16 cellular contexts compared by ENCODE assay signal in genomic region chr2:200329384-200329783, GRCh38. TPM values are rescaled to one million over a fixed set of nuclear protein-coding genes. Genes with fewer than 3 reads are reported as not detected.
DNase-seq lines count a peak whose midpoint lies in the region; ATAC-seq, FAIRE-seq and TF ChIP-seq lines count a peak whose summit lies in the region.
"Had no signal": no experiment of that assay in that cellular context is flagged by ENCODE, and none has a peak within 500 bp of the region (broad histone marks: within the 10 kb centered on the region; RNA-seq: fewer than 3 reads in every experiment).

No MANE protein-coding gene starts in this region.

- H3K56ac ChIP-seq in IMR-90 (ENCODE audit: extremely low read depth, insufficient read depth, low read length) (no peak overlapping the region), H1 (replicated peaks; ENCODE audit: insufficient read length, low read depth, low read length) (no peak overlapping the region)

- H3K4ac ChIP-seq in IMR-90 (ENCODE audit: low read depth, low read length), result no peak overlapping the region
- no peak overlapping the region for H3K4ac ChIP-seq in H1 (replicated peaks; ENCODE audit: insufficient read length, low read depth, low read length)

- BruUV-seq in IMR-90 (replicated peaks; lab: Mats Ljungman, UMichigan) (no TSS peak), HepG2 (replicated peaks; lab: Mats Ljungman, UMichigan) (no TSS peak)

- H3K27me3 ChIP-seq in IMR-90 (ENCODE audit: control insufficient read depth, insufficient read depth, low read length) (no peaks in the 10 kb centered on the region), H1 (replicated peaks in 1 of 4; ENCODE audit: control insufficient read depth in 3 of 4, extremely low read depth in 1 of 4, insufficient read depth in 3 of 4, low read length in 3 of 4) (no peaks in the 10 kb centered on the region), HepG2 (ENCODE audit: control insufficient read depth in 1 of 2, insufficient read depth in 2 of 2, low read length in 2 of 2) (no peaks in the 10 kb centered on the region), osteoblast (ENCODE audit: insufficient read depth, low read length) (no peaks in the 10 kb centered on the region)

- H4K20me1 ChIP-seq in IMR-90 (ENCODE audit: insufficient read depth, low read length) (peaks cover 40% of the 10 kb centered on the region), H1 (replicated peaks in 1 of 2; ENCODE audit: control insufficient read depth in 1 of 2, insufficient read depth in 2 of 2, low read length in 2 of 2) (peaks cover 2 to 6% of the 10 kb centered on the region in 2 experiments), HepG2 (ENCODE audit: insufficient read depth, low read length) (peaks cover 18% of the 10 kb centered on the region), osteoblast (ENCODE audit: insufficient read depth, low read length) (no peaks in the 10 kb centered on the region)

- WGBS in IMR-90 (ENCODE audit: extremely low coverage in 2 of 2, insufficient read length in 1 of 2), 2 experiments, result no CpG with 5 or more reads among the region's 2 CpGs
- 83% methylated on average over 2 of the region's 2 CpGs; no CpG with 5 or more reads in 1 of the 2 experiments for WGBS in H1 (ENCODE audit: extremely low coverage in 1 of 2, insufficient coverage in 1 of 2, insufficient read length in 1 of 2, insufficient replicate concordance in 2 of 2, low coverage in 1 of 2, low lambda C conversion rate in 2 of 2, missing lambda C conversion rate in 1 of 2), 2 experiments
- 95% methylated on average over 2 of the region's 2 CpGs for WGBS in HepG2 (ENCODE audit: low lambda C conversion rate)

- H2AFZ ChIP-seq in IMR-90 (replicated peaks; ENCODE audit: low read length, poor library complexity) (no peak overlapping the region), H1 (ENCODE audit: low read length) (no peak overlapping the region), HepG2 (ENCODE audit: low read length) (no peak overlapping the region), osteoblast (ENCODE audit: low read length) (no peak overlapping the region)

- dilution Hi-C loops in IMR-90 (cut with HindIII; ENCODE audit: low sequenced_read_pairs, unreplicated experiment), result no loop called here

- H3K9ac ChIP-seq in IMR-90 (ENCODE audit: low read depth, low read length), result no peak overlapping the region
- no peak overlapping the region for H3K9ac ChIP-seq in H1 (replicated peaks in 1 of 4; ENCODE audit: extremely low read depth in 1 of 4, low read depth in 3 of 4, low read length in 3 of 4)
- no peak overlapping the region for H3K9ac ChIP-seq in HepG2 (ENCODE audit: insufficient read depth, low read depth, low read length)

- H3K27ac ChIP-seq in IMR-90 (ENCODE audit: insufficient read depth, low read length) (no peak overlapping the region), H1 (ENCODE audit: low read depth, low read length) (no peak overlapping the region), HepG2 (ENCODE audit: extremely low read length, insufficient read depth, low read length) (no peak overlapping the region), osteoblast (ENCODE audit: low read depth, low read length) (no peak overlapping the region)

- DNase-seq in IMR-90, result no peak
- DNase-seq in H1 (ENCODE audit: low read depth in 1 of 2, low spot score in 2 of 2), result no peak
- DNase-seq in HepG2 (ENCODE audit: low spot score), result no peak
- no peak for DNase-seq in osteoblast (ENCODE audit: insufficient read length, low spot score, missing footprints)
- DNase-seq in islet precursor cell, result no peak
- no peak for DNase-seq in DMS53 treated with DMSO at 0.1 percent for 48 hours (lab: John Stamatoyannopoulos, UW; ENCODE audit: unreplicated experiment)
- DNase-seq in AG08395 (ENCODE audit: low spot score), result no peak
- DNase-seq: C1 segment of cervical spinal cord, DND-41, KG1, NCI-H1694 treated with DMSO at 0.1 percent for 48 hours, NCI-H2227 treated with DMSO at 0.1 percent for 48 hours, NCI-H510A treated with DMSO at 0.1 percent for 48 hours, PC-3 had no signal

- H3K79me1 ChIP-seq in IMR-90 (ENCODE audit: low read depth in 1 of 2, low read length in 2 of 2) (peaks cover 36 to 51% of the 10 kb centered on the region in 2 experiments), H1 (ENCODE audit: low read depth, low read length) (peaks cover 4% of the 10 kb centered on the region; the same call in 1 of the 2 replicates)

- no peak overlapping the region for H2BK15ac ChIP-seq in IMR-90 (ENCODE audit: low read depth, low read length)
- H2BK15ac ChIP-seq in H1 (ENCODE audit: low read length), result no peak overlapping the region

- H3K4me2 ChIP-seq in IMR-90 (ENCODE audit: low read depth, low read length) (no peak overlapping the region), H1 (ENCODE audit: insufficient read depth in 1 of 2, low read depth in 2 of 2, low read length in 2 of 2) (no peak overlapping the region), HepG2 (ENCODE audit: low read depth, low read length) (no peak overlapping the region), osteoblast (ENCODE audit: insufficient read depth, low read length) (peak overlapping the region; percentile 56)

- H4K5ac ChIP-seq in IMR-90 (ENCODE audit: low read depth, low read length) (no peak overlapping the region), H1 (ENCODE audit: insufficient read length, low read depth, low read length) (no peak overlapping the region)

- H2AK5ac ChIP-seq in IMR-90 (ENCODE audit: low read depth, low read length), result no peak overlapping the region
- no peak overlapping the region for H2AK5ac ChIP-seq in H1 (ENCODE audit: low read depth, low read length)

- CTCF ChIA-PET in IMR-90 (lab: Yijun Ruan, JAX), result no interaction called here
- CTCF ChIA-PET in H1 (lab: Charles Lee; ENCODE audit: partially characterized antibody), result interaction anchor here (0.7 to 1.5 kb wide), 4 partner anchors 9 to 590 kb away, joined by 3 read pairs; no protein-coding TSS in a partner anchor
- CTCF ChIA-PET in HepG2 (lab: Yijun Ruan, JAX; ENCODE audit: low intra/inter-chr PET ratio, low total read pairs), result no interaction called here

- H2BK5ac ChIP-seq in IMR-90 (ENCODE audit: low read depth, low read length, poor library complexity, severe bottlenecking) (no peak overlapping the region), H1 (ENCODE audit: low read depth, low read length) (peak overlapping the region; percentile 30; the same call in 1 of the 2 replicates)

- no peak overlapping the region for H2BK12ac ChIP-seq in H1 (ENCODE audit: low read depth, low read length)

- no peak for TF ChIP-seq POLR2A in IMR-90 (IDR thresholded peaks at IDR 0.05; ENCODE audit: low read depth, low read length)
- no peak for TF ChIP-seq POLR2A in H1 (IDR thresholded peaks at IDR 0.05; ENCODE audit: control extremely low read depth in 1 of 2, low read depth in 2 of 2, low read length in 2 of 2)
- TF ChIP-seq POLR2A in HepG2 (IDR thresholded peaks at IDR 0.05; ENCODE audit: insufficient read depth in 1 of 2, low read depth in 2 of 2, low read length in 2 of 2), result no peak

- H3K9me3 ChIP-seq in IMR-90 (ENCODE audit: control insufficient read depth, insufficient read depth, low read length) (no peaks in the 10 kb centered on the region), H1 (ENCODE audit: insufficient read depth in 2 of 2, low read depth in 1 of 2, low read length in 1 of 2) (no peaks in the 10 kb centered on the region; a peak in 1 of 4 replicates), HepG2 (ENCODE audit: low read length) (no peaks in the 10 kb centered on the region), osteoblast (ENCODE audit: low read depth, low read length) (no peaks in the 10 kb centered on the region)

- intact Hi-C loops in IMR-90 (cut with micrococcal nuclease), result no loop called here
- intact Hi-C loops in HepG2 (cut with micrococcal nuclease; ENCODE audit: unreplicated experiment), result no loop called here

- H3K36me3 ChIP-seq in IMR-90 (ENCODE audit: control insufficient read depth, insufficient read depth, low read length), result peaks cover 23% of the 10 kb centered on the region
- H3K36me3 ChIP-seq in H1 (ENCODE audit: control insufficient read depth in 2 of 4, insufficient read depth in 4 of 4, low read length in 3 of 4), result peaks cover 0 to 27% (median 14%) of the 10 kb centered on the region in 4 experiments; a peak in 6 of 8 replicates
- peaks cover 30 to 46% of the 10 kb centered on the region in 2 experiments for H3K36me3 ChIP-seq in HepG2 (replicated peaks in 1 of 2; ENCODE audit: control insufficient read depth in 1 of 2, insufficient read depth in 2 of 2, low read length in 2 of 2)
- H3K36me3 ChIP-seq in osteoblast (ENCODE audit: insufficient read depth, low read length), result peaks cover 2% of the 10 kb centered on the region

- TF ChIP-seq CTCF in IMR-90 (conservative IDR thresholded peaks at IDR 0.05; ENCODE audit: low read depth, low read length) (no peak), H1 (IDR thresholded peaks at IDR 0.05; ENCODE audit: control extremely low read depth in 1 of 3, insufficient read depth in 1 of 3, low read depth in 1 of 3, low read length in 3 of 3) (no peak), HepG2 (CRISPR knock-in tag; IDR thresholded peaks at IDR 0.05) (no peak), osteoblast (IDR thresholded peaks at IDR 0.05; ENCODE audit: extremely low read depth, low read depth, low read length) (no peak)

- no peaks in the 10 kb centered on the region for H3K23me2 ChIP-seq in H1 (ENCODE audit: low read depth, low read length)

- TF ChIP-seq EP300 in H1 (IDR thresholded peaks at IDR 0.05; ENCODE audit: borderline replicate concordance in 1 of 2, low read depth in 2 of 2, low read length in 2 of 2) (no peak), HepG2 (IDR thresholded peaks at IDR 0.05; ENCODE audit: low read depth in 2 of 2, low read length in 2 of 2) (no peak), HepG2 (CRISPR knock-in tag; IDR thresholded peaks at IDR 0.05; ENCODE audit: borderline replicate concordance) (no peak)

- FAIRE-seq in H1 (lab: Jason Lieb, UNC) (no peak), HepG2 (lab: Jason Lieb, UNC) (no peak)

- POLR2A ChIA-PET in IMR-90 (lab: Charles Lee; ENCODE audit: unreplicated experiment), result no interaction called here
- POLR2A ChIA-PET in H1 (lab: Charles Lee; ENCODE audit: partially characterized antibody), result interaction anchor here (0.9 to 2.9 kb wide), 8 partner anchors 9 to 31 kb away, joined by 3 to 6 read pairs (median 4); no protein-coding TSS in a partner anchor
- POLR2A ChIA-PET in HepG2 (lab: Yijun Ruan, JAX), result interaction anchor here (1.1 to 1.3 kb wide), 3 partner anchors 9 to 90 kb away, joined by 3 to 4 read pairs (median 4); partner anchors contain the start of gene SPATS2L

- 0 out of 2 replicates have a peak overlapping the region, but pooled peaks have one; percentile 46 for H3K23ac ChIP-seq in IMR-90 (ENCODE audit: low read depth, low read length)
- no peak overlapping the region for H3K23ac ChIP-seq in H1 (ENCODE audit: insufficient read length)

- H2BK120ac ChIP-seq in IMR-90 (ENCODE audit: low read depth, low read length), result no peak overlapping the region
- no peak overlapping the region for H2BK120ac ChIP-seq in H1 (replicated peaks; ENCODE audit: low read depth, low read length)

- H3K4me1 ChIP-seq in IMR-90 (ENCODE audit: control insufficient read depth, insufficient read depth, low read length) (peaks cover 4% of the 10 kb centered on the region; the same call in 1 of the 2 replicates), H1 (replicated peaks in 1 of 4; ENCODE audit: control insufficient read depth in 3 of 4, insufficient read depth in 4 of 4, low read length in 3 of 4) (peaks cover 0 to 10% (median 2%) of the 10 kb centered on the region in 4 experiments; a peak in 2 of 7 replicates), HepG2 (ENCODE audit: insufficient read depth, low read length) (peaks cover 35% of the 10 kb centered on the region), osteoblast (ENCODE audit: insufficient read depth, low read length) (peaks cover 8% of the 10 kb centered on the region)

- peaks cover 12% of the 10 kb centered on the region for H3K9me1 ChIP-seq in IMR-90 (ENCODE audit: insufficient read depth, low read length)

- H3K79me2 ChIP-seq in H1 (ENCODE audit: control insufficient read depth in 1 of 2, insufficient read depth in 2 of 2, low read length in 2 of 2), result peaks cover 4 to 87% of the 10 kb centered on the region in 2 experiments; a peak in 3 of 4 replicates
- peaks cover 92% of the 10 kb centered on the region for H3K79me2 ChIP-seq in HepG2 (ENCODE audit: insufficient read depth, low read length)
- peaks cover 85% of the 10 kb centered on the region for H3K79me2 ChIP-seq in osteoblast (ENCODE audit: insufficient read depth, low read length)

- H3K14ac ChIP-seq in IMR-90 (replicated peaks; ENCODE audit: low read depth, low read length) (no peak overlapping the region), H1 (ENCODE audit: insufficient read length) (no peak overlapping the region)

- H4K91ac ChIP-seq in IMR-90 (ENCODE audit: insufficient read depth, low read depth, low read length), result no peak overlapping the region
- H4K91ac ChIP-seq in H1 (replicated peaks; ENCODE audit: insufficient read length, low read length), result no peak overlapping the region

- no peak overlapping the region for H2AK9ac ChIP-seq in IMR-90 (replicated peaks; ENCODE audit: low read depth, low read length, poor library complexity)

- in situ Hi-C loops in IMR-90 (cut with MboI; ENCODE audit: low sequenced_read_pairs) (no loop called here), HepG2 (cut with HindIII; ENCODE audit: extremely low pct_ligation_motif_present, low pct_unique_long_range_greater_than_20kb) (no loop called here)

- TF ChIP-seq RAD21 in IMR-90 (IDR thresholded peaks at IDR 0.05; ENCODE audit: low read length) (no peak), H1 (IDR thresholded peaks at IDR 0.05 in 1 of 2, conservative IDR thresholded peaks at IDR 0.05 in 1 of 2; ENCODE audit: low read depth in 2 of 2, low read length in 2 of 2) (no peak), HepG2 (CRISPR knock-in tag; IDR thresholded peaks at IDR 0.05) (no peak)

- H4K8ac ChIP-seq in IMR-90 (ENCODE audit: low read depth in 2 of 2, low read length in 2 of 2), result no peak overlapping the region
- no peak overlapping the region for H4K8ac ChIP-seq in H1 (ENCODE audit: extremely low read depth, insufficient read depth, low read length)

- ATAC-seq in IMR-90 (ENCODE audit: low read depth) (no peak), HepG2 (peak; percentile 58), GM18870 (IDR thresholded peaks at IDR 0.05; ENCODE audit: unreplicated experiment) (no peak)
- ATAC-seq: PC-3 had no signal

- H2BK20ac ChIP-seq in IMR-90 (ENCODE audit: low read depth, low read length) (no peak overlapping the region), H1 (ENCODE audit: low read length) (no peak overlapping the region)

- H3K4me3 ChIP-seq in IMR-90 (ENCODE audit: insufficient read depth, low read depth, low read length) (no peak overlapping the region), H1 (ENCODE audit: extremely low read depth in 1 of 4, insufficient read depth in 2 of 4, low read depth in 3 of 4, low read length in 4 of 4) (no peak overlapping the region), HepG2 (replicated peaks in 1 of 3; ENCODE audit: insufficient read depth in 1 of 3, low read depth in 2 of 3, low read length in 3 of 3) (no peak overlapping the region), osteoblast (ENCODE audit: insufficient read depth, low read length) (no peak overlapping the region)

- H3K18ac ChIP-seq in IMR-90 (ENCODE audit: low read depth, low read length), result no peak overlapping the region
- H3K18ac ChIP-seq in H1 (ENCODE audit: extremely low read depth, low read length), result 0 out of 2 replicates have a peak overlapping the region, but pooled peaks have one; percentile 9

RNA-seq across cellular contexts. Expression of gene SPATS2L, which starts 22.9 kb away (rescaled TPM):
- total RNA-seq in IMR-90 (2012; rRNA removed) (118 and 145 TPM in 2 replicates), HepG2 (2016; rRNA removed; fragmentation: Illumina TruSeq; extraction: Trizol) (154 and 165 TPM in 2 replicates), osteoblast (74.6 and 85.2 TPM in 2 replicates)
- polyA plus RNA-seq in IMR-90 (2012; rRNA removed) (155 and 175 TPM in 2 replicates), H1 (2011; rRNA removed) (55.3 and 67.3 TPM in 2 replicates), HepG2 (2011; rRNA removed) (180 and 212 TPM in 2 replicates)
- 85.4 and 86.8 TPM in 2 replicates for polyA plus RNA-seq in IMR-90 (2012; cell fraction: cytosol; rRNA removed)
- polyA plus RNA-seq in IMR-90 (2012; cell fraction: nucleus; rRNA removed; ENCODE audit: low replicate concordance), result 65.5 and 124 TPM in 2 replicates
- total RNA-seq in H1 (2021; fragmentation: NEBNext Ultra II Directional; extraction: Animal tissue kit (Norgen Biotek cat#: 25700)), result 177 and 189 TPM in 2 replicates
- polyA plus RNA-seq in H1 (2011; cell fraction: cytosol; rRNA removed), result 93.6 TPM
- polyA plus RNA-seq in H1 (2011; cell fraction: nucleus; rRNA removed), result 196 TPM
- polyA plus RNA-seq in H1 (2012, experiment 1 of 2), result 106 to 126 TPM (median 119 TPM) in 4 replicates
- 30.9 TPM for polyA plus RNA-seq in H1 (2012, experiment 2 of 2)
- 376 TPM for polyA plus RNA-seq in H1 (2013, experiment 1 of 2)
- polyA plus RNA-seq in H1 (2013, experiment 2 of 2), result 381 TPM
- polyA minus RNA-seq in H1 (2011; rRNA and poly(A)+ RNA removed), result 116 and 136 TPM in 2 replicates
- 78.2 TPM for polyA minus RNA-seq in H1 (2011; cell fraction: cytosol; rRNA and poly(A)+ RNA removed)
- polyA minus RNA-seq in H1 (2011; cell fraction: nucleus; rRNA and poly(A)+ RNA removed), result 202 TPM
- 81.5 and 81.6 TPM in 2 replicates for total RNA-seq in HepG2 (2016; cell fraction: cytosol; rRNA removed; fragmentation: Illumina TruSeq; extraction: Trizol; ENCODE audit: low read depth)
- 151 and 153 TPM in 2 replicates for total RNA-seq in HepG2 (2016; cell fraction: insoluble cytoplasmic fraction; rRNA removed; fragmentation: Illumina TruSeq; extraction: Trizol)
- 160 and 169 TPM in 2 replicates for total RNA-seq in HepG2 (2016; cell fraction: membrane; rRNA removed; fragmentation: Illumina TruSeq; extraction: Trizol)
- total RNA-seq in HepG2 (2016; cell fraction: nucleus; rRNA removed; fragmentation: Illumina TruSeq; extraction: Trizol), result 110 and 114 TPM in 2 replicates
- 161 and 177 TPM in 2 replicates for polyA plus RNA-seq in HepG2 (2011; cell fraction: cytosol; rRNA removed)
- 71.8 and 89.4 TPM in 2 replicates for polyA plus RNA-seq in HepG2 (2011; cell fraction: nucleus; rRNA removed)
- 134 and 184 TPM in 2 replicates for polyA plus RNA-seq in HepG2 (2012)
- 102 and 115 TPM in 2 replicates for polyA plus RNA-seq in HepG2 (2016; cell fraction: cytosol; fragmentation: Illumina TruSeq; extraction: Trizol; ENCODE audit: low read depth)
- polyA plus RNA-seq in HepG2 (2016; cell fraction: insoluble cytoplasmic fraction; fragmentation: Illumina TruSeq; extraction: Trizol; ENCODE audit: low read depth), result 213 and 235 TPM in 2 replicates
- polyA plus RNA-seq in HepG2 (2016; cell fraction: membrane; fragmentation: Illumina TruSeq; extraction: Trizol; ENCODE audit: low read depth), result 179 and 180 TPM in 2 replicates
- 145 and 148 TPM in 2 replicates for polyA plus RNA-seq in HepG2 (2016; cell fraction: nucleus; fragmentation: Illumina TruSeq; extraction: Trizol; ENCODE audit: insufficient read depth, low read depth)
- 28.4 and 78.1 TPM in 2 replicates for polyA minus RNA-seq in HepG2 (2011; rRNA and poly(A)+ RNA removed; ENCODE audit: low replicate concordance)
- polyA minus RNA-seq in HepG2 (2011; cell fraction: cytosol; rRNA and poly(A)+ RNA removed), result 121 and 126 TPM in 2 replicates
- polyA minus RNA-seq in HepG2 (2011; cell fraction: nucleus; rRNA and poly(A)+ RNA removed), result 287 and 295 TPM in 2 replicates
- total RNA-seq: G401 had no signal
